24 cellular contexts compared by ENCODE assay signal in the genomic region with DNA sequence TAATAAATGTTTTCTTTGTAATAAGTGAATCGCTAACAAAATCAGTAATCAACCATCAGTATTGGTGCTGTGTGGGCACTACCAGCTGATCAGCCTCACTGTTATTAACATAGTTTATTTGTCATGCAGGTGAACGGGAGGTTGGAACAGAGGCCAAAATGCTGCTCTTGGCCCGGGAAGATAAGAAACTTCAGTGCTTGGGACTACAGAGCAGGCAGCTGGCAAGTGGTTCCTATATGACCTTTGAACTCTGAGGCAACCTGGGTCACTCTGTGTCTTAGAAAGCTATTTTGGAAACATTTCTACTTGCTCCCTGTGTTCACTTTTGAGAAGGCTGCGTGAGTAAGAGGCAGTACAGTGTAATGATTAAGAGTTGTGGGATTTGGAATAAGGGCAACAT. TPM values are rescaled to one million over a fixed set of nuclear protein-coding genes. Genes with fewer than 3 reads are reported as not detected.
"Had no signal": no experiment of that assay in that cellular context is flagged by ENCODE, and none has a peak within 500 bp of the region (broad histone marks: within the 10 kb centered on the region; RNA-seq: fewer than 3 reads in every experiment).

No MANE protein-coding gene starts in this region.

- ATAC-seq: activated CD8-positive, alpha-beta memory T cell treated with anti-CD3 and anti-CD28 coated beads, Interleukin-2, amount 10 ng/mL, durations not matched to agents 7 days and 5 days had no signal

- H3K9me3 ChIP-seq: Peyer's patch, SJCRH30, SK-N-SH had no signal

- H3K27me3 ChIP-seq: Peyer's patch, SJCRH30 had no signal

- H3K4me2 ChIP-seq: SK-N-SH had no signal

- H3K4me3 ChIP-seq: Peyer's patch, SJCRH30 had no signal

- H3K27ac ChIP-seq: Peyer's patch, RWPE1, SJCRH30 had no signal

- H3K4me1 ChIP-seq: SJCRH30 had no signal

- H3K9ac ChIP-seq: SK-N-SH had no signal

- DNase-seq: activated B cell treated with CpG ODN at 0.5 μM for 24 hours; activated CD4-positive, alpha-beta T cell treated with anti-CD3 and anti-CD28 coated beads for 1 hour; activated CD4-positive, alpha-beta T cell treated with anti-CD3 and anti-CD28 coated beads, Interleukin-2, amount 10 ng/mL, durations not matched to agents 24 days and 14 days; activated CD4-positive, alpha-beta T cell treated with anti-CD3 and anti-CD28 coated beads, Interleukin-2, amount 50 U/mL, for 48 hours; activated CD8-positive, alpha-beta memory T cell treated with anti-CD3 and anti-CD28 coated beads, Interleukin-2, amount 10 ng/mL, durations not matched to agents 7 days and 5 days; activated effector memory CD4-positive, alpha-beta T cell treated with Interleukin-2 at 50 U/mL for 16 hours; activated naive CD4-positive, alpha-beta T cell; activated T-cell treated with anti-CD3 and anti-CD28 coated beads, Interleukin-2, amount 50 U/mL, for 24 hours; aorta; KG1; NCI-H1092; NCI-H1417; NCI-H2029; NCI-H345; NCI-H510A; NCI-H69; NK-92 treated with Interleukin-12 subunit alpha and Interleukin-12 subunit beta, amount 100 ng/mL, for 24 hours; Right ventricle myocardium superior; SJCRH30; SK-N-SH; T-helper 1 cell had no signal

- FAIRE-seq: bronchial epithelial cell had no signal

RNA-seq across cellular contexts. Expression of gene DNAJB13, which starts 36.5 kb away (rescaled TPM):
- total RNA-seq: activated B cell treated with CpG ODN at 0.5 μM for 24 hours, aorta, Right ventricle myocardium superior, SJCRH30 had no signal
- polyA plus RNA-seq: aorta had no signal
